In the genomic region with DNA sequence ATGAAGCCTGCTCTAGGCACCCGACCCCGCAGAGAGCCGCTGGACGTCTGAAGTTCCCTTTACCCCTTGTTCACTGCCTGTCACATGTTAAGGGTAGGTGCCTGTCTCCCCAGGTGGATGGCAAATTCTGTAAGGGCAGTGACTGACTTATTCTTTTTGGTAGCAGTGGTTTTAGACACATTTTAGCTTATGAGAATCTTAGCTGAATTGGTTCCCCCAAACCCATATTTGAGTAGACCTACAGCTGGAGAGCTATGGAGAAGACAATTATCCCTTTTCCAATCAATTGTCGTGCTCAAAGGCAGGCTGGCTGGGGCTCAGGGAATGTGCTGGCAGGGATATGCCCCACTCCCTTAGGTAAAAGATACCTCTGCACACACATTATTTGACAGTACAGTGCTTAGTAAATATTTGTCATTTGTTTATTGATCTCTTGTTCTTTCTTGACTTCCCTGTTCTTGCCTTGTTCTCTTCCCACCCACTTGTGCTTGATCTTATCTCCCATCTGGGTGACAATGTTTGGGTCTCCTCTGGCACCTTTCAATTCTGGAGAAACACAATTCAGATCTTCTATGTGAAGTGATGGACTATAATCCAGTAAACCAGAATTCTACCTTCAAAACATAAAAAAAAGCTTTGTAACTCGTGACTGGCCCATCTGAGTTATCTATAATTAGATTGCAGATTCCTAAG, we compare ENCODE assay signal across 1 cellular context.
TF ChIP-seq lines count a peak whose summit lies in the region.

No MANE protein-coding gene starts in this region.

TF ChIP-seq in IMR-90, 13 proteins besides CTCF, POLR2A, EP300 and RAD21:
- TF ChIP-seq MXI1 (IDR thresholded peaks at IDR 0.05; ENCODE audit: borderline replicate concordance, low read depth, low read length) (no peak), CHD1 (IDR thresholded peaks at IDR 0.05; ENCODE audit: low read depth, low read length) (0 out of 2 replicates have a peak, but pooled peaks have one; percentile 62)
